In genomic region chr19:45600340-45600885, GRCh38 we compare ENCODE assay signal across 20 cellular contexts. TPM values are rescaled to one million over a fixed set of nuclear protein-coding genes. Genes with fewer than 3 reads are reported as not detected.
DNase-seq lines count a peak whose midpoint lies in the region; ATAC-seq and TF ChIP-seq lines count a peak whose summit lies in the region.
"Had no signal": no experiment of that assay in that cellular context is flagged by ENCODE, and none has a peak within 500 bp of the region (broad histone marks: within the 10 kb centered on the region; RNA-seq: fewer than 3 reads in every experiment).

No MANE protein-coding gene starts in this region.

- peaks cover 64% of the 10 kb centered on the region for H3K27me3 Mint-ChIP-seq in GM23338 (ENCODE audit: insufficient read depth, low read depth, poor library complexity)
- peaks cover 76 to 83% of the 10 kb centered on the region in 2 donors for H3K27me3 Mint-ChIP-seq in stimulated activated naive B cell treated with anti-CD40 and anti-IgM and Interleukin-4, amounts not matched to agents 10 μg/mL and 1 μg/mL and 100 μg/mL, for 72 hours
- H3K27me3 Mint-ChIP-seq in T-helper 17 cell, result peaks cover 82% of the 10 kb centered on the region

- H4K20me1 ChIP-seq in GM23338 (replicated peaks; ENCODE audit: insufficient read depth), result no peaks in the 10 kb centered on the region; the same call in 1 of the 2 replicates

- no peaks in the 10 kb centered on the region for H3K9me3 ChIP-seq in iPS-18a (ENCODE audit: control insufficient read depth, low read depth, low read length)
- H3K9me3 ChIP-seq in T-helper 17 cell (ENCODE audit: control insufficient read depth, low read length, poor library complexity, severe bottlenecking), result no peaks in the 10 kb centered on the region
- H3K9me3 ChIP-seq: suprapubic skin had no signal

- no peaks in the 10 kb centered on the region for H3K79me2 ChIP-seq in GM23338 (replicated peaks; ENCODE audit: insufficient read depth)

- no peak overlapping the region for H3K27ac Mint-ChIP-seq in GM23338
- H3K27ac Mint-ChIP-seq in stimulated activated naive B cell treated with anti-CD40 and anti-IgM and Interleukin-4, amounts not matched to agents 10 μg/mL and 1 μg/mL and 100 μg/mL, for 72 hours, result peak overlapping the region; percentile 63
- no peak overlapping the region for H3K27ac Mint-ChIP-seq in T-helper 17 cell
- H3K27ac Mint-ChIP-seq: activated naive CD8-positive, alpha-beta T cell treated with anti-CD3 and anti-CD28 coated beads, Interleukin-2, amount 10 ng/mL, durations not matched to agents 7 days and 5 days had no signal

- H3K4me3 Mint-ChIP-seq in GM23338, result peak overlapping the region; percentile 65; the same call in 1 of the 3 replicates
- H3K4me3 Mint-ChIP-seq in stimulated activated naive B cell treated with anti-CD40 and anti-IgM and Interleukin-4, amounts not matched to agents 10 μg/mL and 1 μg/mL and 100 μg/mL, for 72 hours, result no peak overlapping the region
- no peak overlapping the region for H3K4me3 Mint-ChIP-seq in T-helper 17 cell
- H3K4me3 Mint-ChIP-seq: activated naive CD8-positive, alpha-beta T cell treated with anti-CD3 and anti-CD28 coated beads, Interleukin-2, amount 10 ng/mL, durations not matched to agents 7 days and 5 days had no signal

- no peaks in the 10 kb centered on the region; the same call in 2 of the 3 replicates for H3K36me3 Mint-ChIP-seq in GM23338 (ENCODE audit: low read depth)
- peaks cover 3 to 5% of the 10 kb centered on the region in 2 donors for H3K36me3 Mint-ChIP-seq in stimulated activated naive B cell treated with anti-CD40 and anti-IgM and Interleukin-4, amounts not matched to agents 10 μg/mL and 1 μg/mL and 100 μg/mL, for 72 hours
- peaks cover 17% of the 10 kb centered on the region for H3K36me3 Mint-ChIP-seq in T-helper 17 cell (ENCODE audit: low read depth)

- H3K36me3 ChIP-seq in GM23338 (ENCODE audit: insufficient read depth) (no peaks in the 10 kb centered on the region), iPS-18a (ENCODE audit: control insufficient read depth, low read depth, low read length) (no peaks in the 10 kb centered on the region)
- H3K36me3 ChIP-seq: suprapubic skin had no signal

- H3K4me1 Mint-ChIP-seq in GM23338 (peaks cover 52% of the 10 kb centered on the region), T-helper 17 cell (peaks cover 36% of the 10 kb centered on the region)
- H3K4me1 Mint-ChIP-seq in stimulated activated naive B cell treated with anti-CD40 and anti-IgM and Interleukin-4, amounts not matched to agents 10 μg/mL and 1 μg/mL and 100 μg/mL, for 72 hours, result peaks cover 36 to 45% of the 10 kb centered on the region in 2 donors

- H3K4me2 ChIP-seq in GM23338, result peak overlapping the region; percentile 97
- H3K4me2 ChIP-seq: KMS-11 had no signal

- no peaks in the 10 kb centered on the region for H3K9me2 ChIP-seq in GM23338 (ENCODE audit: insufficient read depth)

- DNase-seq in GM23338 (ENCODE audit: low spot score) (no peak), DMS153 (lab: John Stamatoyannopoulos, UW) (no peak), NCI-H345 treated with DMSO at 0.1 percent for 48 hours (lab: John Stamatoyannopoulos, UW; ENCODE audit: unreplicated experiment) (no peak), T-helper 17 cell (no peak)
- no peak for DNase-seq in stimulated activated naive B cell treated with anti-CD40 and anti-IgM and Interleukin-4, amounts not matched to agents 10 μg/mL and 1 μg/mL and 100 μg/mL, for 72 hours
- DNase-seq: activated naive CD8-positive, alpha-beta T cell treated with anti-CD3 and anti-CD28 coated beads, Interleukin-2, amount 10 ng/mL, durations not matched to agents 7 days and 5 days; naive thymus-derived CD4-positive, alpha-beta T cell; NCI-H1092 treated with DMSO at 0.1 percent for 48 hours; NCI-H2081; NCI-H510A; NK-92 treated with Interleukin-12 subunit alpha and Interleukin-12 subunit beta, amount 100 ng/mL, for 24 hours; posterior cingulate gyrus; stimulated activated CD8-positive, alpha-beta memory T cell treated with anti-CD3 and anti-CD28 coated beads, Interleukin-4, amount 100 ng/mL, for 48 hours had no signal

- peaks cover 96% of the 10 kb centered on the region for H3K27me3 ChIP-seq in GM23338 (ENCODE audit: insufficient read depth)
- peaks cover 72% of the 10 kb centered on the region for H3K27me3 ChIP-seq in iPS-18a (ENCODE audit: control insufficient read depth, insufficient read depth, low read length)

- H3K4me3 ChIP-seq in GM23338, result peak overlapping the region; percentile 67
- H3K4me3 ChIP-seq in iPS-18a (ENCODE audit: low read length), result peak overlapping the region; percentile 17
- H3K4me3 ChIP-seq: SK-N-MC had no signal

- H3K9me3 Mint-ChIP-seq in GM23338, result no peaks in the 10 kb centered on the region
- H3K9me3 Mint-ChIP-seq in stimulated activated naive B cell treated with anti-CD40 and anti-IgM and Interleukin-4, amounts not matched to agents 10 μg/mL and 1 μg/mL and 100 μg/mL, for 72 hours, result no peaks in the 10 kb centered on the region
- H3K9me3 Mint-ChIP-seq: activated naive CD8-positive, alpha-beta T cell treated with anti-CD3 and anti-CD28 coated beads, Interleukin-2, amount 10 ng/mL, durations not matched to agents 7 days and 5 days had no signal

- H3K4me1 ChIP-seq in GM23338 (ENCODE audit: insufficient read depth) (peaks cover 52% of the 10 kb centered on the region), iPS-18a (ENCODE audit: control insufficient read depth, low read depth, low read length) (peaks cover 25% of the 10 kb centered on the region)

- H3K27ac ChIP-seq in GM23338 (ENCODE audit: low read depth), result no peak overlapping the region
- H3K27ac ChIP-seq in angular gyrus (ENCODE audit: low read depth, low read length), result peak overlapping the region; percentile 25
- no peak overlapping the region for H3K27ac ChIP-seq in iPS-18a (ENCODE audit: low read length)
- H3K27ac ChIP-seq: KMS-11, SK-N-MC, suprapubic skin had no signal

- peaks cover 22% of the 10 kb centered on the region; the same call in 1 of the 2 replicates for H3F3A ChIP-seq in GM23338 (replicated peaks; ENCODE audit: low read depth)

- H2AFZ ChIP-seq in GM23338, result no peak overlapping the region

- no peak overlapping the region for H3K9ac ChIP-seq in iPS-18a (ENCODE audit: low read length)
- H3K9ac ChIP-seq: KMS-11 had no signal

- no peak for ATAC-seq in GM23338
- ATAC-seq in stimulated activated naive B cell treated with anti-CD40 and anti-IgM and Interleukin-4, amounts not matched to agents 10 μg/mL and 1 μg/mL and 100 μg/mL, for 72 hours (replicated peaks), result no peak
- no peak for ATAC-seq in T-helper 17 cell
- no peak for ATAC-seq in GM21723 (IDR thresholded peaks at IDR 0.05; ENCODE audit: unreplicated experiment)
- ATAC-seq: naive thymus-derived CD4-positive, alpha-beta T cell had no signal

- TF ChIP-seq CTCF in GM23338 (conservative IDR thresholded peaks at IDR 0.05; ENCODE audit: low read depth in 2 of 2), result no peak

TF ChIP-seq in GM23338, 12 proteins besides CTCF, POLR2A, EP300 and RAD21:
- peak; percentile 17 for TF ChIP-seq EZH2 (IDR thresholded peaks at IDR 0.05; ENCODE audit: low read depth, unreplicated experiment)
- no peak for TF ChIP-seq REST (IDR thresholded peaks at IDR 0.05; ENCODE audit: unreplicated experiment)

RNA-seq across cellular contexts. Expression of gene GPR4, which starts 1.6 kb away (rescaled TPM):
- total RNA-seq in GM23338 (2014; rRNA removed; shearing (Covaris generic)), result 0.14 and 0.35 TPM in 2 replicates
- polyA plus RNA-seq in GM23338 (2016; fragmentation: Nextera tagmentation; extraction: Ambion mirVana), result 0.06 and 0.59 TPM in 2 replicates
- not detected for total RNA-seq in T-helper 17 cell
- total RNA-seq: activated CD8-positive, alpha-beta memory T cell treated with anti-CD3 and anti-CD28 coated beads for 36 hours; activated naive CD8-positive, alpha-beta T cell treated with anti-CD3 and anti-CD28 coated beads, Interleukin-2, amount 10 ng/mL, durations not matched to agents 7 days and 5 days; naive thymus-derived CD4-positive, alpha-beta T cell had no signal
- polyA plus RNA-seq: naive thymus-derived CD4-positive, alpha-beta T cell had no signal

RNA-seq across cellular contexts. Expression of gene OPA3, which starts 15.8 kb away (rescaled TPM):
- total RNA-seq in GM23338 (2014; rRNA removed; shearing (Covaris generic)), result 13.5 and 14.5 TPM in 2 replicates
- 9.1 and 11.5 TPM in 2 replicates for polyA plus RNA-seq in GM23338 (2016; fragmentation: Nextera tagmentation; extraction: Ambion mirVana)
- 1 to 10 TPM; 8.3 to 9.4 TPM for total RNA-seq in T-helper 17 cell

RNA-seq across cellular contexts. Expression of gene EML2, which starts 38.8 kb away (rescaled TPM):
- total RNA-seq in GM23338 (2014; rRNA removed; shearing (Covaris generic)), result 28.9 and 33.9 TPM in 2 replicates
- polyA plus RNA-seq in GM23338 (2016; fragmentation: Nextera tagmentation; extraction: Ambion mirVana), result 7.1 and 8.0 TPM in 2 replicates
- total RNA-seq in T-helper 17 cell, result 10 to 100 TPM; 58.1 to 61.2 TPM
